11 cellular contexts compared by ENCODE assay signal in the genomic region with DNA sequence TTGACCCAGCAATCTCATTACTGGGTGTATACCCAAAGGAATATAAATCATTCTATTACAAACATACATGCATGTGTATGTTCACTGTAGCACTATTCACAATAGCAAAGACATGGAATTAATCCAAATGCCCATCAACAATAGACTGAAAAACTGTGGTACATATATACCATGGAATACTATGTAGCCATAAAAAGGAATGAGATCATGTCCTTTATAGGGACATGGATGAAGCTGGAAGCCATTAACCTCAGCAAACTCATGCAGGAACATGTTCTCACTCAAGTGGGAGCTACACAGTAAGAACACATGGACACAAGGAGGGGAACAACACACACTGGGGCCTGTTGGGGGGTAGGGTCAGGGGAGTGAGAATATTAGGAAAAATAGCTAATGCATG. TPM values are rescaled to one million over a fixed set of nuclear protein-coding genes. Genes with fewer than 3 reads are reported as not detected.
DNase-seq lines count a peak whose midpoint lies in the region; ATAC-seq, FAIRE-seq and TF ChIP-seq lines count a peak whose summit lies in the region.
"Not testable (repeated sequence)": the region's sequence is repeated elsewhere in the genome, so short reads cannot be mapped to it uniquely, and the experiment has no call there.
"Had no signal": no experiment of that assay in that cellular context is flagged by ENCODE, and none has a peak within 500 bp of the region (broad histone marks: within the 10 kb centered on the region; RNA-seq: fewer than 3 reads in every experiment).

No MANE protein-coding gene starts in this region.

- peaks cover 27% of the 10 kb centered on the region for H3K79me2 ChIP-seq in K562 (ENCODE audit: control insufficient read depth, insufficient read depth, low read length)

- POLR2A ChIA-PET in CD4-positive, alpha-beta T cell (lab: Charles Lee): interaction anchor here (0.6 to 2.3 kb wide), 2 partner anchors 29 to 61 kb away, joined by 3 to 23 read pairs; partner anchors contain the start of genes MAP3K12 and TARBP2
- POLR2A ChIA-PET in IMR-90 (lab: Charles Lee; ENCODE audit: unreplicated experiment): not testable (repeated sequence)
- POLR2A ChIA-PET in K562 (lab: Yijun Ruan, JAX): interaction anchor here (0.7 to 2.0 kb wide), 4 partner anchors 10 to 18 kb away, joined by 3 to 5 read pairs (median 4); no protein-coding TSS in a partner anchor

- H2BK5ac ChIP-seq in IMR-90 (ENCODE audit: low read depth, low read length, poor library complexity, severe bottlenecking): not testable (repeated sequence)

- peak overlapping the region; percentile 65 for H3K4me3 Mint-ChIP-seq in CD4-positive, alpha-beta T cell
- H3K4me3 Mint-ChIP-seq in activated T-helper 17 cell treated with anti-CD3 and anti-CD28 coated beads, Interleukin-2, amount 50 U/mL, for 72 hours: peak overlapping the region; percentile 27
- peak overlapping the region; percentile 20 for H3K4me3 Mint-ChIP-seq in natural killer cell treated with Interleukin-12 subunit alpha and Interleukin-12 subunit beta and Interleukin-15 and Interleukin-18, amount 100 ng/mL, for 72 hours

- not testable (repeated sequence) for H2AFZ ChIP-seq in IMR-90 (replicated peaks; ENCODE audit: low read length, poor library complexity); K562 (ENCODE audit: low read depth, low read length)

- not testable (repeated sequence) for H2BK120ac ChIP-seq in IMR-90 (ENCODE audit: low read depth, low read length)

- not testable (repeated sequence) for ATAC-seq in CD4-positive, alpha-beta T cell (ENCODE audit: poor library complexity); IMR-90 (ENCODE audit: low read depth); activated T-helper 17 cell treated with anti-CD3 and anti-CD28 coated beads, Interleukin-2, amount 50 U/mL, for 72 hours (replicated peaks); K562; natural killer cell treated with Interleukin-12 subunit alpha and Interleukin-12 subunit beta and Interleukin-15 and Interleukin-18, amount 100 ng/mL, for 72 hours

- H4K8ac ChIP-seq in IMR-90 (ENCODE audit: low read depth in 2 of 2, low read length in 2 of 2): not testable (repeated sequence)

- not testable (repeated sequence) for H4K20me1 ChIP-seq in IMR-90 (ENCODE audit: insufficient read depth, low read length); K562 (replicated peaks; ENCODE audit: control insufficient read depth, insufficient read depth, low read length)

- H2BK20ac ChIP-seq in IMR-90 (ENCODE audit: low read depth, low read length): not testable (repeated sequence)

- H3K9ac ChIP-seq in IMR-90 (ENCODE audit: low read depth, low read length); K562 (ENCODE audit: insufficient read depth in 1 of 2, low read depth in 2 of 2, low read length in 2 of 2): not testable (repeated sequence)

- not testable (repeated sequence) for H3K9me3 Mint-ChIP-seq in CD4-positive, alpha-beta T cell; activated T-helper 17 cell treated with anti-CD3 and anti-CD28 coated beads, Interleukin-2, amount 50 U/mL, for 72 hours; natural killer cell treated with Interleukin-12 subunit alpha and Interleukin-12 subunit beta and Interleukin-15 and Interleukin-18, amount 100 ng/mL, for 72 hours

- H3K4ac ChIP-seq in IMR-90 (ENCODE audit: low read depth, low read length): not testable (repeated sequence)

- TF ChIP-seq RAD21 in IMR-90 (IDR thresholded peaks at IDR 0.05; ENCODE audit: low read length); K562 (CRISPR knock-in tag; conservative IDR thresholded peaks at IDR 0.05 in 1 of 2, IDR thresholded peaks at IDR 0.05 in 1 of 2): not testable (repeated sequence)

- FAIRE-seq in K562 (lab: Jason Lieb, UNC): not testable (repeated sequence)

- not testable (repeated sequence) for H4K91ac ChIP-seq in IMR-90 (ENCODE audit: insufficient read depth, low read depth, low read length)

- not testable (repeated sequence) for H3K27ac Mint-ChIP-seq in CD4-positive, alpha-beta T cell; activated T-helper 17 cell treated with anti-CD3 and anti-CD28 coated beads, Interleukin-2, amount 50 U/mL, for 72 hours
- peak overlapping the region in 1 of 2 donors; percentile 29 for H3K27ac Mint-ChIP-seq in natural killer cell treated with Interleukin-12 subunit alpha and Interleukin-12 subunit beta and Interleukin-15 and Interleukin-18, amount 100 ng/mL, for 72 hours

- not testable (repeated sequence) for BruUV-seq in IMR-90 (replicated peaks; lab: Mats Ljungman, UMichigan); K562 (replicated peaks; lab: Mats Ljungman, UMichigan)

- H4K5ac ChIP-seq in IMR-90 (ENCODE audit: low read depth, low read length): not testable (repeated sequence)

- H2BK15ac ChIP-seq in IMR-90 (ENCODE audit: low read depth, low read length): not testable (repeated sequence)

- TF ChIP-seq POLR2A in IMR-90 (IDR thresholded peaks at IDR 0.05; ENCODE audit: low read depth, low read length); K562 (conservative IDR thresholded peaks at IDR 0.05); sigmoid colon (IDR thresholded peaks at IDR 0.05): not testable (repeated sequence)

- not testable (repeated sequence) for H3K4me2 ChIP-seq in IMR-90 (ENCODE audit: low read depth, low read length); K562 (ENCODE audit: insufficient read depth, low read length)

- not testable (repeated sequence) for TF ChIP-seq EP300 in K562 (IDR thresholded peaks at IDR 0.05; ENCODE audit: low read length); sigmoid colon (IDR thresholded peaks at IDR 0.05)

- not testable (repeated sequence) for H3K14ac ChIP-seq in IMR-90 (replicated peaks; ENCODE audit: low read depth, low read length)

- H3K36me3 Mint-ChIP-seq in CD4-positive, alpha-beta T cell (ENCODE audit: low read depth): peaks cover 31% of the 10 kb centered on the region
- peaks cover 32% of the 10 kb centered on the region for H3K36me3 Mint-ChIP-seq in activated T-helper 17 cell treated with anti-CD3 and anti-CD28 coated beads, Interleukin-2, amount 50 U/mL, for 72 hours (ENCODE audit: low read depth)
- not testable (repeated sequence) for H3K36me3 Mint-ChIP-seq in natural killer cell treated with Interleukin-12 subunit alpha and Interleukin-12 subunit beta and Interleukin-15 and Interleukin-18, amount 100 ng/mL, for 72 hours

- not testable (repeated sequence) for H3K4me3 ChIP-seq in IMR-90 (ENCODE audit: insufficient read depth, low read depth, low read length); K562; sigmoid colon

- dilution Hi-C loops in IMR-90 (cut with HindIII; ENCODE audit: low sequenced_read_pairs, unreplicated experiment): not testable (repeated sequence)

- not testable (repeated sequence) for TF ChIP-seq CTCF in CD4-positive, alpha-beta T cell (IDR thresholded peaks at IDR 0.05); IMR-90 (conservative IDR thresholded peaks at IDR 0.05; ENCODE audit: low read depth, low read length); K562 (IDR thresholded peaks at IDR 0.05 in 2 of 3, conservative IDR thresholded peaks at IDR 0.05 in 1 of 3; ENCODE audit: insufficient read depth in 2 of 3, low read depth in 1 of 3, low read length in 3 of 3); sigmoid colon (IDR thresholded peaks at IDR 0.05)

- not testable (repeated sequence) for H3K56ac ChIP-seq in IMR-90 (ENCODE audit: extremely low read depth, insufficient read depth, low read length)

- not testable (repeated sequence) for H3K18ac ChIP-seq in IMR-90 (ENCODE audit: low read depth, low read length)

- not testable (repeated sequence) for H3K27ac ChIP-seq in CD4-positive, alpha-beta T cell (ENCODE audit: low read depth, low read length); IMR-90 (ENCODE audit: insufficient read depth, low read length); K562 (ENCODE audit: extremely low read depth, low read depth, low read length); sigmoid colon

- not testable (repeated sequence) for H3K27me3 Mint-ChIP-seq in CD4-positive, alpha-beta T cell; activated T-helper 17 cell treated with anti-CD3 and anti-CD28 coated beads, Interleukin-2, amount 50 U/mL, for 72 hours; natural killer cell treated with Interleukin-12 subunit alpha and Interleukin-12 subunit beta and Interleukin-15 and Interleukin-18, amount 100 ng/mL, for 72 hours

- H2AK5ac ChIP-seq in IMR-90 (ENCODE audit: low read depth, low read length): 0 out of 2 replicates have a peak overlapping the region, but pooled peaks have one; percentile 10

- CTCF ChIA-PET in CD4-positive, alpha-beta T cell (lab: Charles Lee): interaction anchor here (0.6 to 2.0 kb wide), 3 partner anchors 18 to 87 kb away, joined by 3 to 8 read pairs (median 3); no protein-coding TSS in a partner anchor
- CTCF ChIA-PET in IMR-90 (lab: Yijun Ruan, JAX); K562 (lab: Yijun Ruan, JAX; ENCODE audit: low intra/inter-chr PET ratio): not testable (repeated sequence)

- not testable (repeated sequence) for H3K9me3 ChIP-seq in CD4-positive, alpha-beta T cell (ENCODE audit: control insufficient read depth, low read length); IMR-90 (ENCODE audit: control insufficient read depth, insufficient read depth, low read length); K562 (replicated peaks; ENCODE audit: control insufficient read depth, insufficient read depth, low read depth, low read length); sigmoid colon

- not testable (repeated sequence) for H3K36me3 ChIP-seq in IMR-90 (ENCODE audit: control insufficient read depth, insufficient read depth, low read length)
- H3K36me3 ChIP-seq in K562 (ENCODE audit: control insufficient read depth, insufficient read depth, low read length) (peaks cover 13% of the 10 kb centered on the region; the same call in 2 of the 3 replicates), sigmoid colon (peaks cover 0 to 10% (median 2%) of the 10 kb centered on the region in 4 donors)

- in situ Hi-C loops in IMR-90 (cut with MboI; ENCODE audit: low sequenced_read_pairs); K562 (cut with MboI): not testable (repeated sequence)

- not testable (repeated sequence) for H3K9me1 ChIP-seq in IMR-90 (ENCODE audit: insufficient read depth, low read length); K562 (ENCODE audit: control insufficient read depth, insufficient read depth, low read length)

- not testable (repeated sequence) for H3K27me3 ChIP-seq in CD4-positive, alpha-beta T cell (ENCODE audit: control insufficient read depth, insufficient read depth, low read length); IMR-90 (ENCODE audit: control insufficient read depth, insufficient read depth, low read length); K562 (ENCODE audit: control insufficient read depth in 2 of 2, insufficient read depth in 2 of 2, low read length in 2 of 2); sigmoid colon

- H3K79me1 ChIP-seq in IMR-90 (ENCODE audit: low read depth in 1 of 2, low read length in 2 of 2): peaks cover 14 to 25% of the 10 kb centered on the region in 2 experiments

- DNase-seq in CD4-positive, alpha-beta T cell; IMR-90; K562 (ENCODE audit: extremely low read depth in 1 of 4, low spot score in 3 of 4); natural killer cell treated with Interleukin-12 subunit alpha and Interleukin-12 subunit beta and Interleukin-15 and Interleukin-18, amount 100 ng/mL, for 72 hours (ENCODE audit: low spot score): not testable (repeated sequence)
- DNase-seq in sigmoid colon: peak; percentile 45

- H3K4me1 Mint-ChIP-seq in CD4-positive, alpha-beta T cell (ENCODE audit: low read depth): peaks cover 31% of the 10 kb centered on the region
- peaks cover 15% of the 10 kb centered on the region for H3K4me1 Mint-ChIP-seq in activated T-helper 17 cell treated with anti-CD3 and anti-CD28 coated beads, Interleukin-2, amount 50 U/mL, for 72 hours
- H3K4me1 Mint-ChIP-seq in natural killer cell treated with Interleukin-12 subunit alpha and Interleukin-12 subunit beta and Interleukin-15 and Interleukin-18, amount 100 ng/mL, for 72 hours (ENCODE audit: low read depth in 2 of 2): peaks cover 18 to 25% of the 10 kb centered on the region in 2 donors

- H2AK9ac ChIP-seq in IMR-90 (replicated peaks; ENCODE audit: low read depth, low read length, poor library complexity): not testable (repeated sequence)

- intact Hi-C loops in CD4-positive, alpha-beta T cell (cut with DNase I, micrococcal nuclease); IMR-90 (cut with micrococcal nuclease); K562 (cut with micrococcal nuclease); sigmoid colon (cut with DNase I): not testable (repeated sequence)

- not testable (repeated sequence) for H3K23ac ChIP-seq in IMR-90 (ENCODE audit: low read depth, low read length)

- not testable (repeated sequence) for H3K4me1 ChIP-seq in IMR-90 (ENCODE audit: control insufficient read depth, insufficient read depth, low read length)
- H3K4me1 ChIP-seq in K562 (replicated peaks in 1 of 2; ENCODE audit: control insufficient read depth in 2 of 2, insufficient read depth in 2 of 2, low read length in 2 of 2) (peaks cover 17 to 37% of the 10 kb centered on the region in 2 experiments; a peak in 4 of 5 replicates), sigmoid colon (peaks cover 2 to 25% (median 19%) of the 10 kb centered on the region in 4 donors)

RNA-seq across cellular contexts. Expression of gene PRR13, which starts 2.0 kb away (rescaled TPM):
- total RNA-seq in CD4-positive, alpha-beta T cell: 100 to 1,000 TPM; 133 to 142 TPM
- 25.5 and 31.4 TPM in 2 replicates for total RNA-seq in IMR-90 (2012; rRNA removed)
- polyA plus RNA-seq in IMR-90 (2012; rRNA removed): 95.7 and 114 TPM in 2 replicates
- polyA plus RNA-seq in IMR-90 (2012; cell fraction: cytosol; rRNA removed): 64.4 and 67.7 TPM in 2 replicates
- polyA plus RNA-seq in IMR-90 (2012; cell fraction: nucleus; rRNA removed; ENCODE audit: low replicate concordance): 27.8 and 46.6 TPM in 2 replicates
- 100 to 1,000 TPM; 193 to 216 TPM for total RNA-seq in activated T-helper 17 cell treated with anti-CD3 and anti-CD28 coated beads, Interleukin-2, amount 50 U/mL, for 72 hours
- total RNA-seq in K562 (2011; cell fraction: chromatin; rRNA removed; ENCODE audit: low replicate concordance): 126 and 173 TPM in 2 replicates
- 112 and 130 TPM in 2 replicates for total RNA-seq in K562 (2011; cell fraction: nucleolus; rRNA removed)
- total RNA-seq in K562 (2011; cell fraction: nucleoplasm; rRNA removed): 168 and 231 TPM in 2 replicates
- 117 and 153 TPM in 2 replicates for total RNA-seq in K562 (2014; rRNA removed)
- 202 and 204 TPM in 2 replicates for total RNA-seq in K562 (2014; rRNA removed; fragmentation: Illumina TruSeq; extraction: Trizol)
- 226 and 244 TPM in 2 replicates for total RNA-seq in K562 (2015; rRNA removed; fragmentation: Illumina TruSeq; extraction: Trizol)
- total RNA-seq in K562 (2021): 329 and 341 TPM in 2 replicates
- polyA plus RNA-seq in K562 (2011; rRNA removed): 209 and 216 TPM in 2 replicates
- polyA plus RNA-seq in K562 (2011; cell fraction: cytosol; rRNA removed): 197 and 292 TPM in 2 replicates
- 86.9 and 121 TPM in 2 replicates for polyA plus RNA-seq in K562 (2011; cell fraction: nucleus; rRNA removed)
- 406 and 466 TPM in 2 replicates for polyA plus RNA-seq in K562 (2012)
- 527 and 637 TPM in 2 replicates for polyA plus RNA-seq in K562 (2014; fragmentation: Illumina TruSeq; extraction: Trizol)
- polyA plus RNA-seq in K562 (2014; fragmentation: Nextera tagmentation; extraction: Ambion mirVana): 100 to 1,000 TPM; 570 to 835 TPM
- polyA plus RNA-seq in K562 (2014; rRNA removed): 285 and 301 TPM in 2 replicates
- polyA minus RNA-seq in K562 (2011; rRNA and poly(A)+ RNA removed): 115 and 148 TPM in 2 replicates
- polyA minus RNA-seq in K562 (2011; cell fraction: cytosol; rRNA and poly(A)+ RNA removed): 79.5 and 100 TPM in 2 replicates
- 31.2 and 56.0 TPM in 2 replicates for polyA minus RNA-seq in K562 (2011; cell fraction: nucleus; rRNA and poly(A)+ RNA removed)
- total RNA-seq in natural killer cell treated with Interleukin-12 subunit alpha and Interleukin-12 subunit beta and Interleukin-15 and Interleukin-18, amount 100 ng/mL, for 72 hours: 100 to 1,000 TPM; 206 to 353 TPM
- total RNA-seq in sigmoid colon: 10 to 100 TPM; 46.7 to 68.1 (median 55.1) TPM
- 100 to 1,000 TPM; 521 to 955 (median 870) TPM for polyA plus RNA-seq in sigmoid colon

RNA-seq across cellular contexts. Expression of gene PCBP2, which starts 12.3 kb away (rescaled TPM):
- 1,000 to 10,000 TPM; 1,331 to 1,359 TPM for total RNA-seq in CD4-positive, alpha-beta T cell
- total RNA-seq in IMR-90 (2012; rRNA removed) (190 and 198 TPM in 2 replicates), K562 (2014; rRNA removed) (130 and 137 TPM in 2 replicates), K562 (2014; rRNA removed; fragmentation: Illumina TruSeq; extraction: Trizol) (190 and 191 TPM in 2 replicates), K562 (2015; rRNA removed; fragmentation: Illumina TruSeq; extraction: Trizol) (181 and 194 TPM in 2 replicates), K562 (2021) (748 and 810 TPM in 2 replicates), sigmoid colon (100 to 1,000 TPM; 397 to 661 (median 417) TPM)
- polyA plus RNA-seq in IMR-90 (2012; rRNA removed) (409 and 586 TPM in 2 replicates), K562 (2011; rRNA removed) (340 and 350 TPM in 2 replicates), K562 (2014; fragmentation: Illumina TruSeq; extraction: Trizol) (802 and 831 TPM in 2 replicates), K562 (2014; fragmentation: Nextera tagmentation; extraction: Ambion mirVana) (100 to 1,000 TPM; 254 to 328 TPM), K562 (2014; rRNA removed) (356 and 362 TPM in 2 replicates), sigmoid colon (100 to 1,000 TPM; 333 to 455 (median 401) TPM)
- polyA plus RNA-seq in IMR-90 (2012; cell fraction: cytosol; rRNA removed): 248 and 496 TPM in 2 replicates
- polyA plus RNA-seq in IMR-90 (2012; cell fraction: nucleus; rRNA removed; ENCODE audit: low replicate concordance): 390 and 761 TPM in 2 replicates
- total RNA-seq in activated T-helper 17 cell treated with anti-CD3 and anti-CD28 coated beads, Interleukin-2, amount 50 U/mL, for 72 hours: 100 to 1,000 TPM; 763 to 862 TPM
- total RNA-seq in K562 (2011; cell fraction: chromatin; rRNA removed; ENCODE audit: low replicate concordance): 880 and 1,252 TPM in 2 replicates
- total RNA-seq in K562 (2011; cell fraction: nucleolus; rRNA removed): 429 and 447 TPM in 2 replicates
- 778 and 1,039 TPM in 2 replicates for total RNA-seq in K562 (2011; cell fraction: nucleoplasm; rRNA removed)
- polyA plus RNA-seq in K562 (2011; cell fraction: cytosol; rRNA removed): 351 and 484 TPM in 2 replicates
- 548 and 674 TPM in 2 replicates for polyA plus RNA-seq in K562 (2011; cell fraction: nucleus; rRNA removed)
- polyA plus RNA-seq in K562 (2012): 804 and 1,240 TPM in 2 replicates
- polyA minus RNA-seq in K562 (2011; rRNA and poly(A)+ RNA removed): 583 and 666 TPM in 2 replicates
- polyA minus RNA-seq in K562 (2011; cell fraction: cytosol; rRNA and poly(A)+ RNA removed): 634 and 719 TPM in 2 replicates
- 190 and 332 TPM in 2 replicates for polyA minus RNA-seq in K562 (2011; cell fraction: nucleus; rRNA and poly(A)+ RNA removed)
- total RNA-seq in natural killer cell treated with Interleukin-12 subunit alpha and Interleukin-12 subunit beta and Interleukin-15 and Interleukin-18, amount 100 ng/mL, for 72 hours: 100 to 1,000 TPM; 641 to 747 TPM

RNA-seq across cellular contexts. Expression of gene AMHR2, which starts 15.9 kb away (rescaled TPM):
- total RNA-seq in CD4-positive, alpha-beta T cell: not detected
- total RNA-seq in IMR-90 (2012; rRNA removed) (not detected in 2 replicates), K562 (2014; rRNA removed) (10.3 and 20.9 TPM in 2 replicates), K562 (2014; rRNA removed; fragmentation: Illumina TruSeq; extraction: Trizol) (6.0 and 8.9 TPM in 2 replicates), K562 (2015; rRNA removed; fragmentation: Illumina TruSeq; extraction: Trizol) (49.7 and 51.2 TPM in 2 replicates), K562 (2021) (13.5 and 15.0 TPM in 2 replicates), sigmoid colon (not detected)
- polyA plus RNA-seq in IMR-90 (2012; rRNA removed) (not detected in 2 replicates), K562 (2011; rRNA removed) (12.9 and 19.8 TPM in 2 replicates), K562 (2014; fragmentation: Illumina TruSeq; extraction: Trizol) (26.5 and 28.0 TPM in 2 replicates), K562 (2014; fragmentation: Nextera tagmentation; extraction: Ambion mirVana) (10 to 100 TPM; 19.8 to 21.0 TPM), K562 (2014; rRNA removed) (19.3 and 22.7 TPM in 2 replicates), sigmoid colon (under 1 TPM in 1 of 3 donors, not detected in 2; 0.60 TPM)
- polyA plus RNA-seq in IMR-90 (2012; cell fraction: cytosol; rRNA removed): not detected in 2 replicates
- 0.04 TPM in 1 of 2 replicates, not detected in the other for polyA plus RNA-seq in IMR-90 (2012; cell fraction: nucleus; rRNA removed; ENCODE audit: low replicate concordance)
- not detected for total RNA-seq in activated T-helper 17 cell treated with anti-CD3 and anti-CD28 coated beads, Interleukin-2, amount 50 U/mL, for 72 hours
- 10.1 and 25.6 TPM in 2 replicates for total RNA-seq in K562 (2011; cell fraction: chromatin; rRNA removed; ENCODE audit: low replicate concordance)
- total RNA-seq in K562 (2011; cell fraction: nucleolus; rRNA removed): 14.0 and 16.2 TPM in 2 replicates
- total RNA-seq in K562 (2011; cell fraction: nucleoplasm; rRNA removed): 15.8 and 19.8 TPM in 2 replicates
- polyA plus RNA-seq in K562 (2011; cell fraction: cytosol; rRNA removed): 26.4 and 42.1 TPM in 2 replicates
- polyA plus RNA-seq in K562 (2011; cell fraction: nucleus; rRNA removed): 33.0 and 40.1 TPM in 2 replicates
- 91.6 and 130 TPM in 2 replicates for polyA plus RNA-seq in K562 (2012)
- 6.9 and 11.6 TPM in 2 replicates for polyA minus RNA-seq in K562 (2011; rRNA and poly(A)+ RNA removed)
- 9.4 and 12.4 TPM in 2 replicates for polyA minus RNA-seq in K562 (2011; cell fraction: cytosol; rRNA and poly(A)+ RNA removed)
- polyA minus RNA-seq in K562 (2011; cell fraction: nucleus; rRNA and poly(A)+ RNA removed): 4.6 and 7.1 TPM in 2 replicates
- total RNA-seq in natural killer cell treated with Interleukin-12 subunit alpha and Interleukin-12 subunit beta and Interleukin-15 and Interleukin-18, amount 100 ng/mL, for 72 hours: not detected
- total RNA-seq: A673, Daoy, G401, H4 had no signal
- polyA plus RNA-seq: IgD-negative memory B cell had no signal

RNA-seq across cellular contexts. Expression of gene SP1, which starts 59.6 kb away (rescaled TPM):
- 10 to 100 TPM; 42.3 to 43.3 TPM for total RNA-seq in CD4-positive, alpha-beta T cell
- 45.0 and 53.6 TPM in 2 replicates for total RNA-seq in IMR-90 (2012; rRNA removed)
- polyA plus RNA-seq in IMR-90 (2012; rRNA removed): 19.7 and 21.2 TPM in 2 replicates
- polyA plus RNA-seq in IMR-90 (2012; cell fraction: cytosol; rRNA removed): 4.3 and 9.9 TPM in 2 replicates
- 24.6 and 42.1 TPM in 2 replicates for polyA plus RNA-seq in IMR-90 (2012; cell fraction: nucleus; rRNA removed; ENCODE audit: low replicate concordance)
- total RNA-seq in activated T-helper 17 cell treated with anti-CD3 and anti-CD28 coated beads, Interleukin-2, amount 50 U/mL, for 72 hours: 10 to 100 TPM; 80.9 to 91.5 TPM
- total RNA-seq in K562 (2011; cell fraction: chromatin; rRNA removed; ENCODE audit: low replicate concordance): 65.4 and 90.5 TPM in 2 replicates
- 29.7 and 34.7 TPM in 2 replicates for total RNA-seq in K562 (2011; cell fraction: nucleolus; rRNA removed)
- total RNA-seq in K562 (2011; cell fraction: nucleoplasm; rRNA removed): 46.8 and 54.4 TPM in 2 replicates
- 31.5 and 32.2 TPM in 2 replicates for total RNA-seq in K562 (2014; rRNA removed)
- total RNA-seq in K562 (2014; rRNA removed; fragmentation: Illumina TruSeq; extraction: Trizol): 44.0 and 47.9 TPM in 2 replicates
- 48.9 and 51.7 TPM in 2 replicates for total RNA-seq in K562 (2015; rRNA removed; fragmentation: Illumina TruSeq; extraction: Trizol)
- total RNA-seq in K562 (2021): 62.2 and 65.5 TPM in 2 replicates
- polyA plus RNA-seq in K562 (2011; rRNA removed): 41.6 and 64.9 TPM in 2 replicates
- 55.5 and 56.9 TPM in 2 replicates for polyA plus RNA-seq in K562 (2011; cell fraction: cytosol; rRNA removed)
- polyA plus RNA-seq in K562 (2011; cell fraction: nucleus; rRNA removed): 49.9 and 53.7 TPM in 2 replicates
- polyA plus RNA-seq in K562 (2012): 23.7 and 26.5 TPM in 2 replicates
- 38.7 and 47.4 TPM in 2 replicates for polyA plus RNA-seq in K562 (2014; fragmentation: Illumina TruSeq; extraction: Trizol)
- 10 to 100 TPM in 1 of 2 experiments, 1 to 10 TPM in 1; 8.0 to 12.3 TPM for polyA plus RNA-seq in K562 (2014; fragmentation: Nextera tagmentation; extraction: Ambion mirVana)
- 25.5 and 28.2 TPM in 2 replicates for polyA plus RNA-seq in K562 (2014; rRNA removed)
- polyA minus RNA-seq in K562 (2011; rRNA and poly(A)+ RNA removed): 140 and 156 TPM in 2 replicates
- 64.3 and 64.4 TPM in 2 replicates for polyA minus RNA-seq in K562 (2011; cell fraction: cytosol; rRNA and poly(A)+ RNA removed)
- 19.3 and 32.3 TPM in 2 replicates for polyA minus RNA-seq in K562 (2011; cell fraction: nucleus; rRNA and poly(A)+ RNA removed)
- 10 to 100 TPM; 56.8 to 68.1 TPM for total RNA-seq in natural killer cell treated with Interleukin-12 subunit alpha and Interleukin-12 subunit beta and Interleukin-15 and Interleukin-18, amount 100 ng/mL, for 72 hours
- 10 to 100 TPM; 53.2 to 69.8 (median 61.0) TPM for total RNA-seq in sigmoid colon
- polyA plus RNA-seq in sigmoid colon: 10 to 100 TPM; 11.4 to 32.8 (median 16.0) TPM

RNA-seq across cellular contexts. Expression of gene MAP3K12, which starts 59.7 kb away (rescaled TPM):
- total RNA-seq in CD4-positive, alpha-beta T cell: 10 to 100 TPM; 12.6 to 15.2 TPM
- 20.6 and 29.0 TPM in 2 replicates for total RNA-seq in IMR-90 (2012; rRNA removed)
- polyA plus RNA-seq in IMR-90 (2012; rRNA removed): 48.6 and 52.5 TPM in 2 replicates
- 18.8 and 22.6 TPM in 2 replicates for polyA plus RNA-seq in IMR-90 (2012; cell fraction: cytosol; rRNA removed)
- polyA plus RNA-seq in IMR-90 (2012; cell fraction: nucleus; rRNA removed; ENCODE audit: low replicate concordance): 284 and 449 TPM in 2 replicates
- 10 to 100 TPM; 18.2 to 20.4 TPM for total RNA-seq in activated T-helper 17 cell treated with anti-CD3 and anti-CD28 coated beads, Interleukin-2, amount 50 U/mL, for 72 hours
- total RNA-seq in K562 (2011; cell fraction: chromatin; rRNA removed; ENCODE audit: low replicate concordance): 10.8 and 23.0 TPM in 2 replicates
- total RNA-seq in K562 (2011; cell fraction: nucleolus; rRNA removed): 12.2 and 17.2 TPM in 2 replicates
- 9.6 and 12.4 TPM in 2 replicates for total RNA-seq in K562 (2011; cell fraction: nucleoplasm; rRNA removed)
- 1.1 and 1.3 TPM in 2 replicates for total RNA-seq in K562 (2014; rRNA removed)
- total RNA-seq in K562 (2014; rRNA removed; fragmentation: Illumina TruSeq; extraction: Trizol): 0.93 and 1.1 TPM in 2 replicates
- total RNA-seq in K562 (2015; rRNA removed; fragmentation: Illumina TruSeq; extraction: Trizol): 1.6 and 1.9 TPM in 2 replicates
- total RNA-seq in K562 (2021): 2.1 and 2.6 TPM in 2 replicates
- 1.7 and 2.2 TPM in 2 replicates for polyA plus RNA-seq in K562 (2011; rRNA removed)
- 1.7 and 3.8 TPM in 2 replicates for polyA plus RNA-seq in K562 (2011; cell fraction: cytosol; rRNA removed)
- polyA plus RNA-seq in K562 (2011; cell fraction: nucleus; rRNA removed): 15.6 and 23.0 TPM in 2 replicates
- polyA plus RNA-seq in K562 (2012): 4.6 and 6.4 TPM in 2 replicates
- 1.3 and 1.8 TPM in 2 replicates for polyA plus RNA-seq in K562 (2014; fragmentation: Illumina TruSeq; extraction: Trizol)
- under 1 TPM; 0.10 to 0.46 TPM for polyA plus RNA-seq in K562 (2014; fragmentation: Nextera tagmentation; extraction: Ambion mirVana)
- polyA plus RNA-seq in K562 (2014; rRNA removed): 1.1 and 2.4 TPM in 2 replicates
- 1.8 and 2.8 TPM in 2 replicates for polyA minus RNA-seq in K562 (2011; rRNA and poly(A)+ RNA removed)
- 1.4 and 1.5 TPM in 2 replicates for polyA minus RNA-seq in K562 (2011; cell fraction: cytosol; rRNA and poly(A)+ RNA removed)
- polyA minus RNA-seq in K562 (2011; cell fraction: nucleus; rRNA and poly(A)+ RNA removed): 3.4 TPM in 2 replicates
- 10 to 100 TPM; 13.1 to 13.3 TPM for total RNA-seq in natural killer cell treated with Interleukin-12 subunit alpha and Interleukin-12 subunit beta and Interleukin-15 and Interleukin-18, amount 100 ng/mL, for 72 hours
- 10 to 100 TPM; 18.5 to 27.4 (median 25.0) TPM for total RNA-seq in sigmoid colon
- 10 to 100 TPM in 1 of 3 donors, 1 to 10 TPM in 2; 1.6 to 10.1 (median 4.8) TPM for polyA plus RNA-seq in sigmoid colon
